ENCODE assay signal across 8 cellular contexts in genomic region chr5:113022661-113023060, GRCh38. TPM values are rescaled to one million over a fixed set of nuclear protein-coding genes. Genes with fewer than 3 reads are reported as not detected.
DNase-seq lines count a peak whose midpoint lies in the region; ATAC-seq, FAIRE-seq and TF ChIP-seq lines count a peak whose summit lies in the region.

No MANE protein-coding gene starts in this region.

- TF ChIP-seq POLR2A in GM12878 (IDR thresholded peaks at IDR 0.05; ENCODE audit: low read depth, low read length), result no peak
- no peak for TF ChIP-seq POLR2A in heart left ventricle (IDR thresholded peaks at IDR 0.05)

- H3K4me3 ChIP-seq in CD4-positive, CD25-positive, alpha-beta regulatory T cell (ENCODE audit: low read depth, low read length), result peak overlapping the region; percentile 70
- no peak overlapping the region for H3K4me3 ChIP-seq in GM12878
- no peak overlapping the region for H3K4me3 ChIP-seq in heart left ventricle
- H3K4me3 ChIP-seq in osteoblast (ENCODE audit: insufficient read depth, low read length), result no peak overlapping the region

- H3K36me3 ChIP-seq in CD4-positive, CD25-positive, alpha-beta regulatory T cell (ENCODE audit: control insufficient read depth, insufficient read depth, low read length), result peaks cover 15% of the 10 kb centered on the region
- H3K36me3 ChIP-seq in GM12878 (ENCODE audit: control insufficient read depth in 2 of 2, insufficient read depth in 2 of 2, low read length in 1 of 2), result peaks cover 4 to 13% of the 10 kb centered on the region in 2 experiments
- peaks cover 0 to 99% (median 51%) of the 10 kb centered on the region in 9 donors for H3K36me3 ChIP-seq in heart left ventricle
- H3K36me3 ChIP-seq in osteoblast (ENCODE audit: insufficient read depth, low read length), result peaks cover 13% of the 10 kb centered on the region

- in situ Hi-C loops in GM12878 (cut with MboI), result no loop called here

- H3K36me3 Mint-ChIP-seq in CD4-positive, CD25-positive, alpha-beta regulatory T cell, result peaks cover 38% of the 10 kb centered on the region

- peak overlapping the region; percentile 79 for H3K27ac ChIP-seq in CD4-positive, CD25-positive, alpha-beta regulatory T cell (ENCODE audit: insufficient read depth, low read length, poor library complexity, severe bottlenecking)
- H3K27ac ChIP-seq in GM12878 (ENCODE audit: control insufficient read depth, insufficient read depth), result no peak overlapping the region
- peak overlapping the region in 1 of 12 donors; percentile 30 for H3K27ac ChIP-seq in heart left ventricle
- no peak overlapping the region for H3K27ac ChIP-seq in osteoblast (ENCODE audit: low read depth, low read length)

- peak in 2 of 3 donors; percentile 83 to 91 for DNase-seq in CD4-positive, CD25-positive, alpha-beta regulatory T cell
- DNase-seq in GM12878 (ENCODE audit: low read depth, low spot score), result peak; percentile 11
- no peak for DNase-seq in NCI-H1694 (lab: John Stamatoyannopoulos, UW)
- no peak for DNase-seq in heart left ventricle
- DNase-seq in GF-D8 (lab: John Stamatoyannopoulos, UW), result no peak
- DNase-seq in osteoblast (ENCODE audit: insufficient read length, low spot score, missing footprints), result no peak

- RAD21 ChIA-PET in GM12878 (lab: Charles Lee; ENCODE audit: unreplicated experiment), result interaction anchor here (1.3 kb wide), 1 partner anchor 27 kb away, joined by 3 read pairs; no protein-coding TSS in a partner anchor

- SMC1A ChIA-PET in GM12878 (lab: Charles Lee; ENCODE audit: uncharacterized antibody, unreplicated experiment), result interaction anchor here (1.4 to 3.3 kb wide), 2 partner anchors 10 to 26 kb away, joined by 3 to 15 read pairs; no protein-coding TSS in a partner anchor

- no peaks in the 10 kb centered on the region for H3K9me3 ChIP-seq in CD4-positive, CD25-positive, alpha-beta regulatory T cell (ENCODE audit: control insufficient read depth in 2 of 2, low read length in 2 of 2)
- H3K9me3 ChIP-seq in GM12878 (replicated peaks; ENCODE audit: control insufficient read depth, insufficient read depth, low read length), result no peaks in the 10 kb centered on the region
- H3K9me3 ChIP-seq in heart left ventricle, result no peaks in the 10 kb centered on the region
- no peaks in the 10 kb centered on the region for H3K9me3 ChIP-seq in osteoblast (ENCODE audit: low read depth, low read length)

- WGBS in GM12878 (ENCODE audit: insufficient coverage, insufficient replicate concordance, low lambda C conversion rate, missing lambda C conversion rate), result 0% methylated on average over 2 of the region's 2 CpGs
- 43 to 64% (median 57%) methylated on average over 2 of the region's 2 CpGs for WGBS in heart left ventricle, 4 donors

- CTCF ChIA-PET in GM12878 (lab: Yijun Ruan, JAX), result interaction anchor here (3.4 kb wide), 1 partner anchor 27 kb away, joined by 13 read pairs; no protein-coding TSS in a partner anchor

- H3K4me2 ChIP-seq in GM12878 (ENCODE audit: control insufficient read depth, insufficient read depth), result no peak overlapping the region
- H3K4me2 ChIP-seq in osteoblast (ENCODE audit: insufficient read depth, low read length), result no peak overlapping the region

- H3K79me2 ChIP-seq in GM12878 (ENCODE audit: control insufficient read depth, insufficient read depth, low read length) (no peaks in the 10 kb centered on the region), osteoblast (ENCODE audit: insufficient read depth, low read length) (no peaks in the 10 kb centered on the region)

- no peak for TF ChIP-seq EP300 in GM12878 (IDR thresholded peaks at IDR 0.05; ENCODE audit: borderline replicate concordance in 1 of 2, control insufficient read depth in 1 of 2, low read depth in 2 of 2, low read length in 2 of 2)

- no TSS peak for BruUV-seq in GM12878 (replicated peaks; lab: Mats Ljungman, UMichigan)

- peaks cover 58% of the 10 kb centered on the region for H3K4me1 ChIP-seq in CD4-positive, CD25-positive, alpha-beta regulatory T cell (ENCODE audit: control insufficient read depth, insufficient read depth, low read length, poor library complexity, severe bottlenecking)
- no peaks in the 10 kb centered on the region for H3K4me1 ChIP-seq in GM12878 (ENCODE audit: control insufficient read depth, insufficient read depth, low read length)
- H3K4me1 ChIP-seq in heart left ventricle, result peaks cover 0 to 37% (median 2%) of the 10 kb centered on the region in 12 donors
- peaks cover 10% of the 10 kb centered on the region for H3K4me1 ChIP-seq in osteoblast (ENCODE audit: insufficient read depth, low read length)

- TF ChIP-seq CTCF in GM12878 (IDR thresholded peaks at IDR 0.05 in 2 of 3, conservative IDR thresholded peaks at IDR 0.05 in 1 of 3; ENCODE audit: control insufficient read depth in 2 of 3, extremely low read depth in 1 of 3, insufficient read depth in 1 of 3, low read depth in 3 of 3, low read length in 3 of 3), result no peak
- no peak for TF ChIP-seq CTCF in heart left ventricle (IDR thresholded peaks at IDR 0.05)
- TF ChIP-seq CTCF in osteoblast (IDR thresholded peaks at IDR 0.05; ENCODE audit: extremely low read depth, low read depth, low read length), result no peak

- H3K27ac Mint-ChIP-seq in CD4-positive, CD25-positive, alpha-beta regulatory T cell, result peak overlapping the region; percentile 90 to 96 (median 94)

- H3K4me1 Mint-ChIP-seq in CD4-positive, CD25-positive, alpha-beta regulatory T cell, result peaks cover 31 to 77% (median 63%) of the 10 kb centered on the region in 4 donors

- H4K20me1 ChIP-seq in GM12878 (ENCODE audit: control insufficient read depth, insufficient read depth) (no peaks in the 10 kb centered on the region), osteoblast (ENCODE audit: insufficient read depth, low read length) (no peaks in the 10 kb centered on the region)

- TF ChIP-seq RAD21 in GM12878 (IDR thresholded peaks at IDR 0.05; ENCODE audit: insufficient read depth, low read depth, low read length), result no peak

- peaks cover 5% of the 10 kb centered on the region for H3K27me3 Mint-ChIP-seq in CD4-positive, CD25-positive, alpha-beta regulatory T cell

- POLR2A ChIA-PET in GM12878 (lab: Charles Lee), result interaction anchor here (1.2 kb wide), 1 partner anchor 531 kb away, joined by 3 read pairs; no protein-coding TSS in a partner anchor

- peaks cover 0 to 2% (median 0%) of the 10 kb centered on the region in 7 donors for H3K9me3 Mint-ChIP-seq in CD4-positive, CD25-positive, alpha-beta regulatory T cell

- H2AFZ ChIP-seq in GM12878 (ENCODE audit: control insufficient read depth, low read depth, low read length) (no peak overlapping the region), osteoblast (ENCODE audit: low read length) (no peak overlapping the region)

- intact Hi-C loops in GM12878 (cut with micrococcal nuclease; ENCODE audit: unreplicated experiment) (no loop called here), heart left ventricle (cut with DNase I) (no loop called here)

- H3K27me3 ChIP-seq in CD4-positive, CD25-positive, alpha-beta regulatory T cell (ENCODE audit: control insufficient read depth, insufficient read depth, low read length), result no peaks in the 10 kb centered on the region
- H3K27me3 ChIP-seq in GM12878 (replicated peaks in 1 of 2; ENCODE audit: control insufficient read depth in 2 of 2, insufficient read depth in 2 of 2, low read length in 1 of 2) (no peaks in the 10 kb centered on the region), heart left ventricle (no peaks in the 10 kb centered on the region), osteoblast (ENCODE audit: insufficient read depth, low read length) (no peaks in the 10 kb centered on the region)

- H3K4me3 Mint-ChIP-seq in CD4-positive, CD25-positive, alpha-beta regulatory T cell, result peak overlapping the region; percentile 59 to 82 (median 64)

- H3K9ac ChIP-seq in GM12878 (ENCODE audit: control insufficient read depth, insufficient read depth, low read length), result no peak overlapping the region

- peak; percentile 92 to 93 for ATAC-seq in CD4-positive, CD25-positive, alpha-beta regulatory T cell (ENCODE audit: low read depth in 2 of 2)
- ATAC-seq in GM19467 (IDR thresholded peaks at IDR 0.05; ENCODE audit: unreplicated experiment), result peak; percentile 87
- peak; percentile 79 for ATAC-seq in HG03460 (IDR thresholded peaks at IDR 0.05; ENCODE audit: unreplicated experiment)
- peak; percentile 53 for ATAC-seq in GM12878
- no peak for ATAC-seq in heart left ventricle

- peak; percentile 62 for FAIRE-seq in GM12878 (lab: Jason Lieb, UNC)

TF ChIP-seq in GM12878, 131 proteins besides CTCF, POLR2A, EP300 and RAD21 (continues in another document):
- TF ChIP-seq MYC (IDR thresholded peaks at IDR 0.05; ENCODE audit: insufficient read depth, insufficient read length, insufficient replicate concordance, low read length, severe bottlenecking) (no peak), ETV6 (conservative IDR thresholded peaks at IDR 0.05 in 1 of 2, IDR thresholded peaks at IDR 0.05 in 1 of 2; ENCODE audit: borderline replicate concordance in 1 of 2, low read depth in 1 of 2) (peak in 1 of 2 experiments; percentile 47; a peak in 1 of 4 replicates), RBBP5 (conservative IDR thresholded peaks at IDR 0.05) (no peak), EZH2 (IDR thresholded peaks at IDR 0.05; ENCODE audit: borderline replicate concordance, control insufficient read depth, low read depth, low read length) (no peak)

RNA-seq across cellular contexts. Expression of gene DCP2, which starts 46.1 kb away (rescaled TPM):
- total RNA-seq in CD4-positive, CD25-positive, alpha-beta regulatory T cell, result 149 TPM
- polyA plus RNA-seq in CD4-positive, CD25-positive, alpha-beta regulatory T cell, result 10 to 100 TPM; 60.7 to 96.4 (median 66.9) TPM
- 124 and 133 TPM in 2 replicates for total RNA-seq in GM12878 (2013; cell fraction: nucleolus; rRNA removed)
- total RNA-seq in GM12878 (2014; rRNA removed) (49.6 and 51.7 TPM in 2 replicates), GM12878 (2014; rRNA removed; fragmentation: Illumina TruSeq; extraction: Trizol) (59.3 and 61.8 TPM in 2 replicates), GM12878 (2021) (81.6 and 82.2 TPM in 2 replicates), heart left ventricle (10 to 100 TPM in 8 of 9 donors, 1 to 10 TPM in 1; 8.3 to 36.0 (median 18.4) TPM), osteoblast (27.9 and 31.5 TPM in 2 replicates)
- 21.7 TPM for polyA plus RNA-seq in GM12878 (2011; ENCODE audit: low read depth)
- polyA plus RNA-seq in GM12878 (2011; rRNA removed) (34.7 and 51.7 TPM in 2 replicates), GM12878 (2014; fragmentation: Illumina TruSeq; extraction: Trizol) (43.8 and 54.2 TPM in 2 replicates), GM12878 (2014; fragmentation: Nextera tagmentation; extraction: Ambion mirVana) (10 to 100 TPM; 23.4 to 25.3 TPM), GM12878 (2014; rRNA removed) (30.6 and 34.6 TPM in 2 replicates), GM12878 (2016; fragmentation: Nextera tagmentation; extraction: Ambion mirVana) (10 to 100 TPM; 51.0 to 55.1 TPM), heart left ventricle (1 to 10 TPM; 3.4 to 5.3 TPM)
- 20.5 and 25.7 TPM in 2 replicates for polyA plus RNA-seq in GM12878 (2011; cell fraction: cytosol; rRNA removed)
- polyA plus RNA-seq in GM12878 (2011; cell fraction: nucleus; rRNA removed), result 16.9 and 19.4 TPM in 2 replicates
- 25.6 and 28.8 TPM in 2 replicates for polyA plus RNA-seq in GM12878 (2012)
- 57.8 and 67.6 TPM in 2 replicates for polyA minus RNA-seq in GM12878 (2011; rRNA and poly(A)+ RNA removed)
- 18.4 and 18.5 TPM in 2 replicates for polyA minus RNA-seq in GM12878 (2011; cell fraction: cytosol; rRNA and poly(A)+ RNA removed)
- polyA minus RNA-seq in GM12878 (2011; cell fraction: nucleus; rRNA and poly(A)+ RNA removed), result 50.8 and 62.6 TPM in 2 replicates

Comparison
In these comparisons a context has a peak if more than half of its experiments do, and no peak if none do; other contexts are left out.
1. ATAC-seq: peak in CD4-positive, CD25-positive, alpha-beta regulatory T cell (2 of 2), GM19467 (single experiment), HG03460 (single experiment) and GM12878 (single experiment); none in heart left ventricle (0 of 4).
2. DNase-seq: peak in CD4-positive, CD25-positive, alpha-beta regulatory T cell (2 of 3) and GM12878 (single experiment); none in NCI-H1694 (single experiment), heart left ventricle (0 of 5), GF-D8 (single experiment) and osteoblast (single experiment).